In genomic region chr15:99925661-99926461, GRCh38 we compare ENCODE assay signal across 8 cellular contexts.
DNase-seq lines count a peak whose midpoint lies in the region; TF ChIP-seq lines count a peak whose summit lies in the region.

No MANE protein-coding gene starts in this region.

- CTCF ChIA-PET in AG04449 (lab: Yijun Ruan, JAX) (interaction anchor here (1.1 to 3.2 kb wide), 2 partner anchors 113 to 647 kb away, joined by 4 to 14 read pairs; no protein-coding TSS in a partner anchor), HEK293 (lab: Yijun Ruan, JAX) (interaction anchor here (0.5 to 1.7 kb wide), 4 partner anchors 36 to 413 kb away, joined by 3 to 5 read pairs (median 4); no protein-coding TSS in a partner anchor)

- no peaks in the 10 kb centered on the region for H3K9me2 ChIP-seq in SU-DHL-6 (replicated peaks; ENCODE audit: insufficient read depth, low read length)

- no peak for DNase-seq in AG04449 (ENCODE audit: low read depth, low spot score)
- DNase-seq in adipocyte (ENCODE audit: low read depth) = peak; percentile 18
- DNase-seq in iPS DF 6.9 (ENCODE audit: low read depth, low spot score) = no peak
- no peak for DNase-seq in smooth muscle cell (lab: John Stamatoyannopoulos, UW; ENCODE audit: unreplicated experiment)
- no peak for DNase-seq in SKM-1 treated with dmso at 0.1 percent for 144 hours (lab: John Stamatoyannopoulos, UW; ENCODE audit: unreplicated experiment)
- no peak for DNase-seq in glomerular visceral epithelial cell (ENCODE audit: extremely low spot score)

- no peaks in the 10 kb centered on the region for H3F3A ChIP-seq in SU-DHL-6 (ENCODE audit: insufficient read depth)
- peaks cover 16% of the 10 kb centered on the region for H3F3A ChIP-seq in smooth muscle cell (ENCODE audit: low read depth)

- no CpG with 5 or more reads among the region's 33 CpGs for WGBS in iPS DF 6.9 (ENCODE audit: insufficient coverage, insufficient read length)
- WGBS in smooth muscle cell (ENCODE audit: low lambda C conversion rate) = 12% methylated on average over 28 of the region's 33 CpGs

- TF ChIP-seq CTCF in AG04449 (IDR thresholded peaks at IDR 0.05; ENCODE audit: insufficient read depth, low read length, missing control alignments) = no peak
- TF ChIP-seq CTCF in HEK293 (tag by site-specific recombination; IDR thresholded peaks at IDR 0.05) = no peak
- TF ChIP-seq CTCF in SU-DHL-6 (IDR thresholded peaks at IDR 0.05; ENCODE audit: insufficient read depth, low read length, poor library complexity, severe bottlenecking) = no peak
- no peak for TF ChIP-seq CTCF in smooth muscle cell (IDR thresholded peaks at IDR 0.05; ENCODE audit: borderline replicate concordance, insufficient read depth, poor library complexity, severe bottlenecking)

- no peaks in the 10 kb centered on the region for H3K36me3 ChIP-seq in HEK293 (ENCODE audit: control insufficient read depth in 2 of 2, insufficient read depth in 1 of 2, low read length in 2 of 2)
- no peaks in the 10 kb centered on the region for H3K36me3 ChIP-seq in SU-DHL-6 (ENCODE audit: low read length)
- no peaks in the 10 kb centered on the region for H3K36me3 ChIP-seq in adipocyte (ENCODE audit: control insufficient read depth, insufficient read depth, low read length, severe bottlenecking)
- H3K36me3 ChIP-seq in iPS DF 6.9 (ENCODE audit: control insufficient read depth, insufficient read depth, low read length) = no peaks in the 10 kb centered on the region
- no peaks in the 10 kb centered on the region for H3K36me3 ChIP-seq in smooth muscle cell (ENCODE audit: low read depth)

- H3K4me2 ChIP-seq in SU-DHL-6 (ENCODE audit: low read depth, low read length, poor library complexity, severe bottlenecking) (peak overlapping the region; percentile 14), smooth muscle cell (peak overlapping the region; percentile 74)

- H3K4me1 ChIP-seq in HEK293 (ENCODE audit: control insufficient read depth, insufficient read depth, low read length) (no peaks in the 10 kb centered on the region; the same call in 1 of the 2 replicates), adipocyte (ENCODE audit: control insufficient read depth, insufficient read depth, low read length) (peaks cover 6% of the 10 kb centered on the region), iPS DF 6.9 (ENCODE audit: control insufficient read depth, insufficient read depth, low read length) (peaks cover 3% of the 10 kb centered on the region; the same call in 1 of the 2 replicates), smooth muscle cell (ENCODE audit: low read depth) (no peaks in the 10 kb centered on the region)

- H2AFZ ChIP-seq in SU-DHL-6 (ENCODE audit: low read depth, low read length, severe bottlenecking) = no peak overlapping the region
- no peak overlapping the region for H2AFZ ChIP-seq in smooth muscle cell (ENCODE audit: low read depth)

- H3K4me3 ChIP-seq in AG04449 (ENCODE audit: low read depth, low read length) (peak overlapping the region; percentile 20; the same call in 1 of the 2 replicates), HEK293 (ENCODE audit: low read depth, low read length) (peak overlapping the region; percentile 24), SU-DHL-6 (ENCODE audit: insufficient read depth, low read length, poor library complexity, severe bottlenecking) (no peak overlapping the region), adipocyte (ENCODE audit: low read length) (peak overlapping the region; percentile 41), iPS DF 6.9 (ENCODE audit: low read length) (peak overlapping the region; percentile 47; the same call in 1 of the 2 replicates), smooth muscle cell (peak overlapping the region; percentile 30)

- no peak overlapping the region for H3K27ac ChIP-seq in HEK293 (ENCODE audit: extremely low read depth, low read depth, low read length)
- H3K27ac ChIP-seq in SU-DHL-6 (ENCODE audit: low read depth, low read length) = no peak overlapping the region
- no peak overlapping the region for H3K27ac ChIP-seq in iPS DF 6.9 (ENCODE audit: low read length)
- no peak overlapping the region for H3K27ac ChIP-seq in smooth muscle cell (ENCODE audit: low read depth)

- H3K27me3 ChIP-seq in SU-DHL-6 (ENCODE audit: low read length) = no peaks in the 10 kb centered on the region
- peaks cover 13% of the 10 kb centered on the region for H3K27me3 ChIP-seq in adipocyte (replicated peaks; ENCODE audit: control insufficient read depth, insufficient read depth, low read length)
- H3K27me3 ChIP-seq in iPS DF 6.9 (ENCODE audit: control insufficient read depth, insufficient read depth, low read length) = peaks cover 5% of the 10 kb centered on the region; the same call in 1 of the 2 replicates
- peaks cover 41% of the 10 kb centered on the region for H3K27me3 ChIP-seq in smooth muscle cell (ENCODE audit: low read depth)

- POLR2A ChIA-PET in AG04449 (lab: Yijun Ruan, JAX) = no interaction called here
- POLR2A ChIA-PET in HEK293 (lab: Yijun Ruan, JAX) = interaction anchor here (1.3 kb wide), 1 partner anchor 676 kb away, joined by 3 read pairs; the partner anchor contains the start of genes ASB7 and LINS1

- H3K9me3 ChIP-seq in HEK293 (ENCODE audit: control insufficient read depth, insufficient read depth, low read depth, low read length) (no peaks in the 10 kb centered on the region), SU-DHL-6 (ENCODE audit: insufficient read depth, low read length) (no peaks in the 10 kb centered on the region), adipocyte (ENCODE audit: control insufficient read depth, low read length) (no peaks in the 10 kb centered on the region), iPS DF 6.9 (ENCODE audit: control insufficient read depth, insufficient read depth, low read length) (no peaks in the 10 kb centered on the region), smooth muscle cell (replicated peaks; ENCODE audit: low read depth) (no peaks in the 10 kb centered on the region)

- H3K79me2 ChIP-seq in SU-DHL-6 (ENCODE audit: insufficient read depth, low read length) (no peaks in the 10 kb centered on the region), smooth muscle cell (ENCODE audit: low read depth) (no peaks in the 10 kb centered on the region)

- H3K9ac ChIP-seq in SU-DHL-6 (ENCODE audit: low read length) (no peak overlapping the region; the same call in 1 of the 2 replicates), adipocyte (ENCODE audit: low read length) (no peak overlapping the region), smooth muscle cell (ENCODE audit: low read depth) (no peak overlapping the region)

- no peaks in the 10 kb centered on the region for H4K20me1 ChIP-seq in SU-DHL-6 (ENCODE audit: low read depth, low read length)
- H4K20me1 ChIP-seq in smooth muscle cell (ENCODE audit: low read depth) = no peaks in the 10 kb centered on the region

TF ChIP-seq in HEK293, 187 proteins besides CTCF, POLR2A, EP300 and RAD21 (continues in another document):
- TF ChIP-seq ZNF518A (tag by site-specific recombination; conservative IDR thresholded peaks at IDR 0.05; ENCODE audit: low read depth) = no peak
- no peak for TF ChIP-seq ZNF785 (tag by site-specific recombination; IDR thresholded peaks at IDR 0.05)
- 0 out of 2 replicates have a peak, but pooled peaks have one; percentile 19 for TF ChIP-seq ZBTB17 (tag by site-specific recombination; IDR thresholded peaks at IDR 0.05)
- no peak for TF ChIP-seq SCRT2 (tag by site-specific recombination; IDR thresholded peaks at IDR 0.05)
- TF ChIP-seq ZNF488 (tag by site-specific recombination; IDR thresholded peaks at IDR 0.05) = no peak
